ENCODE assay signal across 34 cellular contexts in the genomic region with DNA sequence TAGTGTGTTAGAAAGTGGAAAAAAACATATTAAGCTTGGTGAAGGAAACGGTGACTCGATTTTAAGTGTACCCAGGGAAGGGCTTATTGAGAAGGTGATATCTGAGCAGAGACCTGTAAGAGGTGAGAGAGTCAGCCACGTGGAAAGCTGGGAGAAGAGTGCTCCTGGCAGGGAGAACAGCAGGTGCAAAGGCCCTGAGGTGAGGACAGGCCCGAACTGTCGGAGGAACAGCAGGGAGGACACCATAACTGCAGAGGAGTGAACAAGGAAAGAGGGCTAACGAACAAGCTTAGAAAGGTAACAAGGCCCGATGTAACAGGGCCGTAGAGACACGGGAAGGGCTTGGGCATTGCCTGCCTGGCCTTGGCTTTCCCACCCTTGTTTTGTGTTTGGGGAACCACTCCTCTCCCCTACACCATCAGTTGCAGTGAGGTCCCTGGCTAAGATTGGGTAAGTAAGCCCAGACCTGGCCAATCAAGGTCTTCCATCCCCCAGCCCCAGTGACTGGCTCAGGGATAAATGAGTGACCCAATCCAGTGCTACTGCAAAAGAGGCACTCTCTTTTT. TPM values are rescaled to one million over a fixed set of nuclear protein-coding genes. Genes with fewer than 3 reads are reported as not detected.
A peak's percentile ranks its signal among the peaks of the same experiment; 100 is the strongest.
DNase-seq lines count a peak whose midpoint lies in the region; ATAC-seq, FAIRE-seq and TF ChIP-seq lines count a peak whose summit lies in the region.
"Had no signal": no experiment of that assay in that cellular context is flagged by ENCODE, and none has a peak within 500 bp of the region (broad histone marks: within the 10 kb centered on the region; RNA-seq: fewer than 3 reads in every experiment).

No MANE protein-coding gene starts in this region.

- H3K9me3 ChIP-seq in HepG2 (ENCODE audit: low read length) = no peaks in the 10 kb centered on the region
- H3K9me3 ChIP-seq in right lobe of liver = no peaks in the 10 kb centered on the region
- H3K9me3 ChIP-seq in spleen = no peaks in the 10 kb centered on the region
- H3K9me3 ChIP-seq: colonic mucosa, thoracic aorta, vagina had no signal

- H3K27me3 ChIP-seq in HepG2 (ENCODE audit: control insufficient read depth in 1 of 2, insufficient read depth in 2 of 2, low read length in 2 of 2) (peaks cover 1 to 43% of the 10 kb centered on the region in 2 experiments; a peak in 3 of 5 replicates), right lobe of liver (no peaks in the 10 kb centered on the region), spleen (replicated peaks in 1 of 7) (peaks cover 0 to 55% (median 25%) of the 10 kb centered on the region in 7 donors)
- H3K27me3 ChIP-seq: vagina had no signal

- TF ChIP-seq EP300 in HepG2 (IDR thresholded peaks at IDR 0.05; ENCODE audit: low read depth in 2 of 2, low read length in 2 of 2) (no peak), HepG2 (CRISPR knock-in tag; IDR thresholded peaks at IDR 0.05; ENCODE audit: borderline replicate concordance) (no peak)

- H2AFZ ChIP-seq in HepG2 (ENCODE audit: low read length) = no peak overlapping the region
- H2AFZ ChIP-seq: hepatocyte had no signal

- no peak for FAIRE-seq in HepG2 (lab: Jason Lieb, UNC)
- FAIRE-seq: A204.1, GM12878 had no signal

- no peak overlapping the region for H3K4me2 ChIP-seq in HepG2 (ENCODE audit: low read depth, low read length)
- H3K4me2 ChIP-seq: hepatocyte had no signal

- peaks cover 11% of the 10 kb centered on the region for H3K27me3 Mint-ChIP-seq in glutamatergic neuron (ENCODE audit: unreplicated experiment)

- H3K4me3 ChIP-seq in HepG2 (replicated peaks in 1 of 3; ENCODE audit: insufficient read depth in 1 of 3, low read depth in 2 of 3, low read length in 3 of 3) (no peak overlapping the region), right lobe of liver (no peak overlapping the region), spleen (no peak overlapping the region)
- H3K4me3 ChIP-seq: colonic mucosa, gastroesophageal sphincter, GM12878, hepatocyte, lung, thoracic aorta, vagina had no signal

- peak overlapping the region; percentile 79 for H3K27ac Mint-ChIP-seq in glutamatergic neuron (ENCODE audit: unreplicated experiment)
- H3K27ac Mint-ChIP-seq: activated CD4-positive, alpha-beta T cell treated with anti-CD3 and anti-CD28 coated beads, Interleukin-2, amount 10 ng/mL, durations not matched to agents 24 days and 14 days; activated naive CD8-positive, alpha-beta T cell treated with anti-CD3 and anti-CD28 coated beads, Interleukin-2, amount 10 ng/mL, durations not matched to agents 7 days and 5 days; CD4-positive, alpha-beta memory T cell; stimulated activated naive CD8-positive, alpha-beta T cell treated with anti-CD3 and anti-CD28 coated beads, Interleukin-15, amount 100 ng/mL, for 72 hours had no signal

- intact Hi-C loops in HepG2 (cut with micrococcal nuclease; ENCODE audit: unreplicated experiment) (loop anchor here (5.0 to 10.0 kb wide), 3 partner anchors 36 to 89 kb away; a partner anchor contains a TSS), right lobe of liver (cut with DNase I) (no loop called here), spleen (cut with DNase I; ENCODE audit: low total_unique reads) (loop anchor here (10.0 kb wide), 1 partner anchor 159 kb away; a partner anchor contains a TSS)

- WGBS in HepG2 (ENCODE audit: low lambda C conversion rate) = 52% methylated on average over 9 of the region's 9 CpGs
- WGBS in right lobe of liver (ENCODE audit: insufficient coverage, low coverage, low lambda C conversion rate, missing lambda C conversion rate) = 72% methylated on average over 7 of the region's 9 CpGs
- WGBS in spleen, 5 donors = 82 to 87% (median 86%) methylated on average over 9 of the region's 9 CpGs

- H3K9ac ChIP-seq in HepG2 (ENCODE audit: insufficient read depth, low read depth, low read length) = no peak overlapping the region

- in situ Hi-C loops in HepG2 (cut with HindIII; ENCODE audit: extremely low pct_ligation_motif_present, low pct_unique_long_range_greater_than_20kb) = loop anchor here (5.0 kb wide), 1 partner anchor 36 kb away; no protein-coding TSS in a partner anchor

- no peaks in the 10 kb centered on the region for H3K4me1 Mint-ChIP-seq in glutamatergic neuron (ENCODE audit: low read depth, unreplicated experiment)

- no peak for ATAC-seq in HepG2
- ATAC-seq in right lobe of liver = no peak
- no peak for ATAC-seq in HG02870 (IDR thresholded peaks at IDR 0.05; ENCODE audit: unreplicated experiment)
- no peak for ATAC-seq in HG03045 (IDR thresholded peaks at IDR 0.05; ENCODE audit: unreplicated experiment)
- ATAC-seq: gastroesophageal sphincter; left cardiac atrium; right cardiac atrium; stimulated activated naive CD8-positive, alpha-beta T cell treated with anti-CD3 and anti-CD28 coated beads, Interleukin-15, amount 100 ng/mL, for 72 hours had no signal

- CTCF ChIA-PET in HepG2 (lab: Yijun Ruan, JAX; ENCODE audit: low intra/inter-chr PET ratio, low total read pairs) = interaction anchor here (0.9 to 2.1 kb wide), 4 partner anchors 36 to 161 kb away, joined by 3 to 10 read pairs (median 7); a partner anchor contains a TSS

- no peaks in the 10 kb centered on the region for H4K20me1 ChIP-seq in HepG2 (ENCODE audit: insufficient read depth, low read length)

- DNase-seq in HepG2 (ENCODE audit: low spot score) (no peak), right lobe of liver (no peak), glutamatergic neuron (no peak), spleen (peak; percentile 55)
- DNase-seq: activated CD4-positive, alpha-beta T cell treated with anti-CD3 and anti-CD28 coated beads, Interleukin-2, amount 10 ng/mL, durations not matched to agents 24 days and 14 days; activated effector memory CD4-positive, alpha-beta T cell treated with anti-CD3 and anti-CD28 coated beads, Interleukin-2, amount 50 U/mL, for 16 hours; aorta; CD4-positive, alpha-beta memory T cell; colonic mucosa; DMS 273 treated with DMSO at 0.1 percent for 48 hours; effector CD4-positive, alpha-beta T cell; left cardiac atrium; NCI-H1436; stimulated activated CD8-positive, alpha-beta memory T cell treated with anti-CD3 and anti-CD28 coated beads, Interleukin-4, amount 100 ng/mL, for 48 hours; stimulated activated naive CD8-positive, alpha-beta T cell treated with anti-CD3 and anti-CD28 coated beads, Interleukin-15, amount 100 ng/mL, for 72 hours had no signal

- H3K4me1 ChIP-seq in HepG2 (ENCODE audit: insufficient read depth, low read length) (peaks cover 37% of the 10 kb centered on the region), right lobe of liver (no peaks in the 10 kb centered on the region), spleen (peaks cover 5 to 23% (median 16%) of the 10 kb centered on the region in 6 donors)

- no peaks in the 10 kb centered on the region for H3K36me3 ChIP-seq in HepG2 (replicated peaks in 1 of 2; ENCODE audit: control insufficient read depth in 1 of 2, insufficient read depth in 2 of 2, low read length in 2 of 2)
- H3K36me3 ChIP-seq in right lobe of liver = no peaks in the 10 kb centered on the region
- H3K36me3 ChIP-seq in spleen = peaks cover 0 to 5% (median 0%) of the 10 kb centered on the region in 6 donors
- H3K36me3 ChIP-seq: colonic mucosa, gastroesophageal sphincter, thoracic aorta, vagina had no signal

- POLR2A ChIA-PET in HepG2 (lab: Yijun Ruan, JAX) = no interaction called here

- TF ChIP-seq RAD21 in HepG2 (CRISPR knock-in tag; IDR thresholded peaks at IDR 0.05) = no peak

- TF ChIP-seq CTCF in HepG2 (CRISPR knock-in tag; IDR thresholded peaks at IDR 0.05) (no peak), right lobe of liver (IDR thresholded peaks at IDR 0.05) (no peak), glutamatergic neuron (IDR thresholded peaks at IDR 0.05; ENCODE audit: partially characterized antibody, unreplicated experiment) (no peak), spleen (IDR thresholded peaks at IDR 0.05 in 8 of 11, conservative IDR thresholded peaks at IDR 0.05 in 3 of 11) (no peak)

- H3K27ac ChIP-seq in HepG2 (ENCODE audit: extremely low read length, insufficient read depth, low read length) (no peak overlapping the region), right lobe of liver (no peak overlapping the region), spleen (no peak overlapping the region)
- H3K27ac ChIP-seq: colonic mucosa, gastroesophageal sphincter, hepatocyte, RWPE1, thoracic aorta, vagina had no signal

- no peaks in the 10 kb centered on the region for H3K36me3 Mint-ChIP-seq in glutamatergic neuron (ENCODE audit: unreplicated experiment)
- H3K36me3 Mint-ChIP-seq: activated naive CD8-positive, alpha-beta T cell treated with anti-CD3 and anti-CD28 coated beads, Interleukin-2, amount 10 ng/mL, durations not matched to agents 7 days and 5 days; CD4-positive, alpha-beta memory T cell had no signal

- H3K79me2 ChIP-seq in HepG2 (ENCODE audit: insufficient read depth, low read length) = no peaks in the 10 kb centered on the region
- H3K79me2 ChIP-seq: hepatocyte had no signal

- H3K4me3 Mint-ChIP-seq in glutamatergic neuron (ENCODE audit: unreplicated experiment) = peak overlapping the region; percentile 7
- H3K4me3 Mint-ChIP-seq: activated CD4-positive, alpha-beta T cell treated with anti-CD3 and anti-CD28 coated beads, Interleukin-2, amount 10 ng/mL, durations not matched to agents 24 days and 14 days; activated naive CD8-positive, alpha-beta T cell treated with anti-CD3 and anti-CD28 coated beads, Interleukin-2, amount 10 ng/mL, durations not matched to agents 7 days and 5 days; stimulated activated naive CD8-positive, alpha-beta T cell treated with anti-CD3 and anti-CD28 coated beads, Interleukin-15, amount 100 ng/mL, for 72 hours had no signal

- no TSS peak for BruUV-seq in HepG2 (replicated peaks; lab: Mats Ljungman, UMichigan)

- TF ChIP-seq POLR2A in HepG2 (IDR thresholded peaks at IDR 0.05; ENCODE audit: insufficient read depth in 1 of 2, low read depth in 2 of 2, low read length in 2 of 2) (no peak), right lobe of liver (IDR thresholded peaks at IDR 0.05) (no peak), spleen (IDR thresholded peaks at IDR 0.05) (no peak)

- H3K9me3 Mint-ChIP-seq in glutamatergic neuron (ENCODE audit: unreplicated experiment) = peaks cover 2% of the 10 kb centered on the region
- H3K9me3 Mint-ChIP-seq: activated CD4-positive, alpha-beta T cell treated with anti-CD3 and anti-CD28 coated beads, Interleukin-2, amount 10 ng/mL, durations not matched to agents 24 days and 14 days; activated naive CD8-positive, alpha-beta T cell treated with anti-CD3 and anti-CD28 coated beads, Interleukin-2, amount 10 ng/mL, durations not matched to agents 7 days and 5 days; stimulated activated naive CD8-positive, alpha-beta T cell treated with anti-CD3 and anti-CD28 coated beads, Interleukin-15, amount 100 ng/mL, for 72 hours had no signal

RNA-seq across cellular contexts. Expression of a gene that starts 7.3 kb away (rescaled TPM):
- total RNA-seq in HepG2 (2016; rRNA removed; fragmentation: Illumina TruSeq; extraction: Trizol) (0.11 TPM in 1 of 2 replicates, not detected in the other), right lobe of liver (under 1 TPM in 1 of 6 experiments, not detected in 5; 0.06 TPM), glutamatergic neuron (ENCODE audit: unreplicated experiment) (0.32 TPM), spleen (not detected)
- not detected in 2 replicates for total RNA-seq in HepG2 (2016; cell fraction: cytosol; rRNA removed; fragmentation: Illumina TruSeq; extraction: Trizol; ENCODE audit: low read depth)
- 0.39 TPM in 2 replicates for total RNA-seq in HepG2 (2016; cell fraction: insoluble cytoplasmic fraction; rRNA removed; fragmentation: Illumina TruSeq; extraction: Trizol)
- total RNA-seq in HepG2 (2016; cell fraction: membrane; rRNA removed; fragmentation: Illumina TruSeq; extraction: Trizol) = 0.28 and 0.31 TPM in 2 replicates
- total RNA-seq in HepG2 (2016; cell fraction: nucleus; rRNA removed; fragmentation: Illumina TruSeq; extraction: Trizol) = 0.66 TPM in 1 of 2 replicates, not detected in the other
- polyA plus RNA-seq in HepG2 (2011; rRNA removed) (0.08 and 0.09 TPM in 2 replicates), spleen (not detected)
- polyA plus RNA-seq in HepG2 (2011; cell fraction: cytosol; rRNA removed) = 0.04 and 0.15 TPM in 2 replicates
- polyA plus RNA-seq in HepG2 (2011; cell fraction: nucleus; rRNA removed) = 0.51 and 0.69 TPM in 2 replicates
- polyA plus RNA-seq in HepG2 (2012) = 0.07 and 0.13 TPM in 2 replicates
- polyA plus RNA-seq in HepG2 (2016; cell fraction: cytosol; fragmentation: Illumina TruSeq; extraction: Trizol; ENCODE audit: low read depth) = 0.07 and 0.15 TPM in 2 replicates
- 0.13 TPM in 1 of 2 replicates, not detected in the other for polyA plus RNA-seq in HepG2 (2016; cell fraction: insoluble cytoplasmic fraction; fragmentation: Illumina TruSeq; extraction: Trizol; ENCODE audit: low read depth)
- polyA plus RNA-seq in HepG2 (2016; cell fraction: membrane; fragmentation: Illumina TruSeq; extraction: Trizol; ENCODE audit: low read depth) = 0.22 TPM in 1 of 2 replicates, not detected in the other
- polyA plus RNA-seq in HepG2 (2016; cell fraction: nucleus; fragmentation: Illumina TruSeq; extraction: Trizol; ENCODE audit: insufficient read depth, low read depth) = 0.68 and 0.98 TPM in 2 replicates
- 0.18 TPM in 1 of 2 replicates, not detected in the other for polyA minus RNA-seq in HepG2 (2011; rRNA and poly(A)+ RNA removed; ENCODE audit: low replicate concordance)
- polyA minus RNA-seq in HepG2 (2011; cell fraction: cytosol; rRNA and poly(A)+ RNA removed) = not detected in 2 replicates
- polyA minus RNA-seq in HepG2 (2011; cell fraction: nucleus; rRNA and poly(A)+ RNA removed) = 0.13 TPM in 1 of 2 replicates, not detected in the other
- total RNA-seq: activated CD4-positive, alpha-beta T cell treated with anti-CD3 and anti-CD28 coated beads, Interleukin-2, amount 10 ng/mL, durations not matched to agents 24 days and 14 days; activated CD8-positive, alpha-beta memory T cell treated with anti-CD3 and anti-CD28 coated beads for 36 hours; activated naive CD8-positive, alpha-beta T cell treated with anti-CD3 and anti-CD28 coated beads, Interleukin-2, amount 10 ng/mL, durations not matched to agents 7 days and 5 days; aorta; CD4-positive, alpha-beta memory T cell; colonic mucosa; fibroblast of lung; gastroesophageal sphincter; H4; left cardiac atrium; LHCN-M2; lung; mononuclear cell; right cardiac atrium; SK-MEL-5; vagina had no signal
- polyA plus RNA-seq: aorta; CD4-positive, alpha-beta memory T cell; fibroblast of lung; neural cell; right cardiac atrium had no signal

RNA-seq across cellular contexts. Expression of a gene that starts 10.7 kb away (rescaled TPM):
- 85.8 and 141 TPM in 2 replicates for total RNA-seq in HepG2 (2016; rRNA removed; fragmentation: Illumina TruSeq; extraction: Trizol)
- 264 and 362 TPM in 2 replicates for total RNA-seq in HepG2 (2016; cell fraction: cytosol; rRNA removed; fragmentation: Illumina TruSeq; extraction: Trizol; ENCODE audit: low read depth)
- total RNA-seq in HepG2 (2016; cell fraction: insoluble cytoplasmic fraction; rRNA removed; fragmentation: Illumina TruSeq; extraction: Trizol) = 91.4 and 136 TPM in 2 replicates
- 202 and 264 TPM in 2 replicates for total RNA-seq in HepG2 (2016; cell fraction: membrane; rRNA removed; fragmentation: Illumina TruSeq; extraction: Trizol)
- total RNA-seq in HepG2 (2016; cell fraction: nucleus; rRNA removed; fragmentation: Illumina TruSeq; extraction: Trizol) = 88.0 and 104 TPM in 2 replicates
- polyA plus RNA-seq in HepG2 (2011; rRNA removed) = 176 and 188 TPM in 2 replicates
- 174 and 213 TPM in 2 replicates for polyA plus RNA-seq in HepG2 (2011; cell fraction: cytosol; rRNA removed)
- polyA plus RNA-seq in HepG2 (2011; cell fraction: nucleus; rRNA removed) = 105 and 125 TPM in 2 replicates
- polyA plus RNA-seq in HepG2 (2012) = 78.4 and 132 TPM in 2 replicates
- polyA plus RNA-seq in HepG2 (2016; cell fraction: cytosol; fragmentation: Illumina TruSeq; extraction: Trizol; ENCODE audit: low read depth) = 361 and 462 TPM in 2 replicates
- 102 and 104 TPM in 2 replicates for polyA plus RNA-seq in HepG2 (2016; cell fraction: insoluble cytoplasmic fraction; fragmentation: Illumina TruSeq; extraction: Trizol; ENCODE audit: low read depth)
- polyA plus RNA-seq in HepG2 (2016; cell fraction: membrane; fragmentation: Illumina TruSeq; extraction: Trizol; ENCODE audit: low read depth) = 235 and 269 TPM in 2 replicates
- 176 and 183 TPM in 2 replicates for polyA plus RNA-seq in HepG2 (2016; cell fraction: nucleus; fragmentation: Illumina TruSeq; extraction: Trizol; ENCODE audit: insufficient read depth, low read depth)
- 321 and 438 TPM in 2 replicates for polyA minus RNA-seq in HepG2 (2011; rRNA and poly(A)+ RNA removed; ENCODE audit: low replicate concordance)
- 44.9 and 50.7 TPM in 2 replicates for polyA minus RNA-seq in HepG2 (2011; cell fraction: cytosol; rRNA and poly(A)+ RNA removed)
- 18.3 and 26.4 TPM in 2 replicates for polyA minus RNA-seq in HepG2 (2011; cell fraction: nucleus; rRNA and poly(A)+ RNA removed)
- 10 to 100 TPM; 29.4 to 65.7 (median 36.2) TPM for total RNA-seq in right lobe of liver
- 67.2 TPM for total RNA-seq in glutamatergic neuron (ENCODE audit: unreplicated experiment)
- 10 to 100 TPM; 47.6 to 67.7 (median 50.4) TPM for total RNA-seq in spleen
- 10 to 100 TPM; 57.9 to 88.7 (median 78.7) TPM for polyA plus RNA-seq in spleen

RNA-seq across cellular contexts. Expression of a gene that starts 22.9 kb away (rescaled TPM):
- not detected in 2 replicates for total RNA-seq in HepG2 (2016; rRNA removed; fragmentation: Illumina TruSeq; extraction: Trizol)
- not detected in 2 replicates for total RNA-seq in HepG2 (2016; cell fraction: cytosol; rRNA removed; fragmentation: Illumina TruSeq; extraction: Trizol; ENCODE audit: low read depth)
- not detected in 2 replicates for total RNA-seq in HepG2 (2016; cell fraction: insoluble cytoplasmic fraction; rRNA removed; fragmentation: Illumina TruSeq; extraction: Trizol)
- not detected in 2 replicates for total RNA-seq in HepG2 (2016; cell fraction: membrane; rRNA removed; fragmentation: Illumina TruSeq; extraction: Trizol)
- not detected in 2 replicates for total RNA-seq in HepG2 (2016; cell fraction: nucleus; rRNA removed; fragmentation: Illumina TruSeq; extraction: Trizol)
- polyA plus RNA-seq in HepG2 (2011; rRNA removed) = 0.09 TPM in 1 of 2 replicates, not detected in the other
- polyA plus RNA-seq in HepG2 (2011; cell fraction: cytosol; rRNA removed) = not detected in 2 replicates
- not detected in 2 replicates for polyA plus RNA-seq in HepG2 (2011; cell fraction: nucleus; rRNA removed)
- not detected in 2 replicates for polyA plus RNA-seq in HepG2 (2012)
- not detected in 2 replicates for polyA plus RNA-seq in HepG2 (2016; cell fraction: cytosol; fragmentation: Illumina TruSeq; extraction: Trizol; ENCODE audit: low read depth)
- polyA plus RNA-seq in HepG2 (2016; cell fraction: insoluble cytoplasmic fraction; fragmentation: Illumina TruSeq; extraction: Trizol; ENCODE audit: low read depth) = not detected in 2 replicates
- not detected in 2 replicates for polyA plus RNA-seq in HepG2 (2016; cell fraction: membrane; fragmentation: Illumina TruSeq; extraction: Trizol; ENCODE audit: low read depth)
- polyA plus RNA-seq in HepG2 (2016; cell fraction: nucleus; fragmentation: Illumina TruSeq; extraction: Trizol; ENCODE audit: insufficient read depth, low read depth) = not detected in 2 replicates
- not detected in 2 replicates for polyA minus RNA-seq in HepG2 (2011; rRNA and poly(A)+ RNA removed; ENCODE audit: low replicate concordance)
- polyA minus RNA-seq in HepG2 (2011; cell fraction: cytosol; rRNA and poly(A)+ RNA removed) = not detected in 2 replicates
- not detected in 2 replicates for polyA minus RNA-seq in HepG2 (2011; cell fraction: nucleus; rRNA and poly(A)+ RNA removed)
- total RNA-seq in right lobe of liver = not detected
- not detected for total RNA-seq in glutamatergic neuron (ENCODE audit: unreplicated experiment)
- under 1 TPM in 1 of 7 donors, not detected in 6; 0.17 TPM for total RNA-seq in spleen
- polyA plus RNA-seq in spleen = under 1 TPM in 2 of 3 donors, not detected in 1; 0.13 to 0.14 TPM
- total RNA-seq: activated CD4-positive, alpha-beta T cell treated with anti-CD3 and anti-CD28 coated beads, Interleukin-2, amount 10 ng/mL, durations not matched to agents 24 days and 14 days; activated CD8-positive, alpha-beta memory T cell treated with anti-CD3 and anti-CD28 coated beads for 36 hours; activated naive CD8-positive, alpha-beta T cell treated with anti-CD3 and anti-CD28 coated beads, Interleukin-2, amount 10 ng/mL, durations not matched to agents 7 days and 5 days; aorta; CD4-positive, alpha-beta memory T cell; colonic mucosa; fibroblast of lung; gastroesophageal sphincter; GM12878; H4; hepatocyte; left cardiac atrium; LHCN-M2; lung; mononuclear cell; right cardiac atrium; thoracic aorta; vagina had no signal
- polyA plus RNA-seq: aorta; CD4-positive, alpha-beta memory T cell; fibroblast of lung; hepatocyte; lung; neural cell; right cardiac atrium had no signal

RNA-seq across cellular contexts. Expression of a gene that starts 28.0 kb away (rescaled TPM):
- total RNA-seq in HepG2 (2016; rRNA removed; fragmentation: Illumina TruSeq; extraction: Trizol) (not detected in 2 replicates), right lobe of liver (under 1 TPM in 1 of 6 experiments, not detected in 5; 0.24 TPM), glutamatergic neuron (ENCODE audit: unreplicated experiment) (0.29 TPM), spleen (not detected)
- total RNA-seq in HepG2 (2016; cell fraction: cytosol; rRNA removed; fragmentation: Illumina TruSeq; extraction: Trizol; ENCODE audit: low read depth) = not detected in 2 replicates
- total RNA-seq in HepG2 (2016; cell fraction: insoluble cytoplasmic fraction; rRNA removed; fragmentation: Illumina TruSeq; extraction: Trizol) = not detected in 2 replicates
- not detected in 2 replicates for total RNA-seq in HepG2 (2016; cell fraction: membrane; rRNA removed; fragmentation: Illumina TruSeq; extraction: Trizol)
- total RNA-seq in HepG2 (2016; cell fraction: nucleus; rRNA removed; fragmentation: Illumina TruSeq; extraction: Trizol) = not detected in 2 replicates
- polyA plus RNA-seq in HepG2 (2011; rRNA removed) (not detected in 2 replicates), spleen (under 1 TPM; 0.05 to 0.33 (median 0.19) TPM)
- polyA plus RNA-seq in HepG2 (2011; cell fraction: cytosol; rRNA removed) = not detected in 2 replicates
- not detected in 2 replicates for polyA plus RNA-seq in HepG2 (2011; cell fraction: nucleus; rRNA removed)
- polyA plus RNA-seq in HepG2 (2012) = 0.16 TPM in 1 of 2 replicates, not detected in the other
- not detected in 2 replicates for polyA plus RNA-seq in HepG2 (2016; cell fraction: cytosol; fragmentation: Illumina TruSeq; extraction: Trizol; ENCODE audit: low read depth)
- not detected in 2 replicates for polyA plus RNA-seq in HepG2 (2016; cell fraction: insoluble cytoplasmic fraction; fragmentation: Illumina TruSeq; extraction: Trizol; ENCODE audit: low read depth)
- not detected in 2 replicates for polyA plus RNA-seq in HepG2 (2016; cell fraction: membrane; fragmentation: Illumina TruSeq; extraction: Trizol; ENCODE audit: low read depth)
- not detected in 2 replicates for polyA plus RNA-seq in HepG2 (2016; cell fraction: nucleus; fragmentation: Illumina TruSeq; extraction: Trizol; ENCODE audit: insufficient read depth, low read depth)
- not detected in 2 replicates for polyA minus RNA-seq in HepG2 (2011; rRNA and poly(A)+ RNA removed; ENCODE audit: low replicate concordance)
- polyA minus RNA-seq in HepG2 (2011; cell fraction: cytosol; rRNA and poly(A)+ RNA removed) = not detected in 2 replicates
- polyA minus RNA-seq in HepG2 (2011; cell fraction: nucleus; rRNA and poly(A)+ RNA removed) = not detected in 2 replicates
- total RNA-seq: activated CD4-positive, alpha-beta T cell treated with anti-CD3 and anti-CD28 coated beads, Interleukin-2, amount 10 ng/mL, durations not matched to agents 24 days and 14 days; activated CD8-positive, alpha-beta memory T cell treated with anti-CD3 and anti-CD28 coated beads for 36 hours; activated naive CD8-positive, alpha-beta T cell treated with anti-CD3 and anti-CD28 coated beads, Interleukin-2, amount 10 ng/mL, durations not matched to agents 7 days and 5 days; aorta; CD4-positive, alpha-beta memory T cell; colonic mucosa; GM12878; hepatocyte; left cardiac atrium; LHCN-M2; mononuclear cell; right cardiac atrium; SK-MEL-5 had no signal
- polyA plus RNA-seq: CD4-positive, alpha-beta memory T cell; neural cell; right cardiac atrium had no signal

RNA-seq across cellular contexts. Expression of a gene that starts 29.9 kb away (rescaled TPM):
- not detected in 2 replicates for total RNA-seq in HepG2 (2016; rRNA removed; fragmentation: Illumina TruSeq; extraction: Trizol)
- not detected in 2 replicates for total RNA-seq in HepG2 (2016; cell fraction: cytosol; rRNA removed; fragmentation: Illumina TruSeq; extraction: Trizol; ENCODE audit: low read depth)
- total RNA-seq in HepG2 (2016; cell fraction: insoluble cytoplasmic fraction; rRNA removed; fragmentation: Illumina TruSeq; extraction: Trizol) = not detected in 2 replicates
- not detected in 2 replicates for total RNA-seq in HepG2 (2016; cell fraction: membrane; rRNA removed; fragmentation: Illumina TruSeq; extraction: Trizol)
- not detected in 2 replicates for total RNA-seq in HepG2 (2016; cell fraction: nucleus; rRNA removed; fragmentation: Illumina TruSeq; extraction: Trizol)
- not detected in 2 replicates for polyA plus RNA-seq in HepG2 (2011; rRNA removed)
- polyA plus RNA-seq in HepG2 (2011; cell fraction: cytosol; rRNA removed) = not detected in 2 replicates
- not detected in 2 replicates for polyA plus RNA-seq in HepG2 (2011; cell fraction: nucleus; rRNA removed)
- not detected in 2 replicates for polyA plus RNA-seq in HepG2 (2012)
- not detected in 2 replicates for polyA plus RNA-seq in HepG2 (2016; cell fraction: cytosol; fragmentation: Illumina TruSeq; extraction: Trizol; ENCODE audit: low read depth)
- not detected in 2 replicates for polyA plus RNA-seq in HepG2 (2016; cell fraction: insoluble cytoplasmic fraction; fragmentation: Illumina TruSeq; extraction: Trizol; ENCODE audit: low read depth)
- not detected in 2 replicates for polyA plus RNA-seq in HepG2 (2016; cell fraction: membrane; fragmentation: Illumina TruSeq; extraction: Trizol; ENCODE audit: low read depth)
- polyA plus RNA-seq in HepG2 (2016; cell fraction: nucleus; fragmentation: Illumina TruSeq; extraction: Trizol; ENCODE audit: insufficient read depth, low read depth) = not detected in 2 replicates
- polyA minus RNA-seq in HepG2 (2011; rRNA and poly(A)+ RNA removed; ENCODE audit: low replicate concordance) = not detected in 2 replicates
- polyA minus RNA-seq in HepG2 (2011; cell fraction: cytosol; rRNA and poly(A)+ RNA removed) = not detected in 2 replicates
- not detected in 2 replicates for polyA minus RNA-seq in HepG2 (2011; cell fraction: nucleus; rRNA and poly(A)+ RNA removed)
- total RNA-seq in right lobe of liver = not detected
- total RNA-seq in glutamatergic neuron (ENCODE audit: unreplicated experiment) = not detected
- total RNA-seq in spleen = not detected
- not detected for polyA plus RNA-seq in spleen
- total RNA-seq: activated CD4-positive, alpha-beta T cell treated with anti-CD3 and anti-CD28 coated beads, Interleukin-2, amount 10 ng/mL, durations not matched to agents 24 days and 14 days; activated CD8-positive, alpha-beta memory T cell treated with anti-CD3 and anti-CD28 coated beads for 36 hours; activated naive CD8-positive, alpha-beta T cell treated with anti-CD3 and anti-CD28 coated beads, Interleukin-2, amount 10 ng/mL, durations not matched to agents 7 days and 5 days; aorta; CD4-positive, alpha-beta memory T cell; colonic mucosa; fibroblast of lung; gastroesophageal sphincter; GM12878; H4; hepatocyte; left cardiac atrium; LHCN-M2; lung; mononuclear cell; right cardiac atrium; SK-MEL-5; thoracic aorta; vagina had no signal
- polyA plus RNA-seq: aorta; CD4-positive, alpha-beta memory T cell; fibroblast of lung; GM12878; hepatocyte; lung; neural cell; right cardiac atrium had no signal

Comparison
In these comparisons a context has a peak if more than half of its experiments do, and no peak if none do; other contexts are left out.
1. intact Hi-C loops: an anchor here in HepG2 (5.0 to 10.0 kb wide) and spleen (10.0 kb wide); none called in right lobe of liver.